Comparison of ENCODE assay signal across 11 cellular contexts in genomic region chr3:42655980-42656679, GRCh38. TPM values are rescaled to one million over a fixed set of nuclear protein-coding genes. Genes with fewer than 3 reads are reported as not detected.
DNase-seq lines count a peak whose midpoint lies in the region; ATAC-seq, FAIRE-seq and TF ChIP-seq lines count a peak whose summit lies in the region.
"Had no signal": no experiment of that assay in that cellular context is flagged by ENCODE, and none has a peak within 500 bp of the region (broad histone marks: within the 10 kb centered on the region; RNA-seq: fewer than 3 reads in every experiment).

No MANE protein-coding gene starts in this region.

- intact Hi-C loops in left ventricle myocardium superior (cut with micrococcal nuclease): no loop called here

- ATAC-seq in left ventricle myocardium superior: no peak
- no peak for ATAC-seq in stimulated activated effector memory CD8-positive, alpha-beta T cell treated with anti-CD3 and anti-CD28 coated beads, Interleukin-12 subunit alpha, Interleukin-12 subunit beta, amount 100 ng/mL, for 72 hours
- no peak for ATAC-seq in HG02981 (IDR thresholded peaks at IDR 0.05; ENCODE audit: unreplicated experiment)
- ATAC-seq: activated CD4-positive, alpha-beta T cell treated with anti-CD3 and anti-CD28 coated beads for 36 hours; mucosa of descending colon had no signal

- no peak for FAIRE-seq in D721Med (lab: Jason Lieb, UNC)

- H3K4me1 Mint-ChIP-seq in stimulated activated effector memory CD8-positive, alpha-beta T cell treated with anti-CD3 and anti-CD28 coated beads, Interleukin-12 subunit alpha, Interleukin-12 subunit beta, amount 100 ng/mL, for 72 hours: peaks cover 45% of the 10 kb centered on the region

- peak overlapping the region; percentile 83 for H3K27ac Mint-ChIP-seq in stimulated activated effector memory CD8-positive, alpha-beta T cell treated with anti-CD3 and anti-CD28 coated beads, Interleukin-12 subunit alpha, Interleukin-12 subunit beta, amount 100 ng/mL, for 72 hours
- H3K27ac Mint-ChIP-seq: activated CD4-positive, alpha-beta T cell treated with anti-CD3 and anti-CD28 coated beads for 36 hours had no signal

- no peaks in the 10 kb centered on the region for H3K36me3 Mint-ChIP-seq in stimulated activated effector memory CD8-positive, alpha-beta T cell treated with anti-CD3 and anti-CD28 coated beads, Interleukin-12 subunit alpha, Interleukin-12 subunit beta, amount 100 ng/mL, for 72 hours

- H3K4me3 Mint-ChIP-seq in stimulated activated effector memory CD8-positive, alpha-beta T cell treated with anti-CD3 and anti-CD28 coated beads, Interleukin-12 subunit alpha, Interleukin-12 subunit beta, amount 100 ng/mL, for 72 hours: no peak overlapping the region
- H3K4me3 Mint-ChIP-seq: activated CD4-positive, alpha-beta T cell treated with anti-CD3 and anti-CD28 coated beads for 36 hours had no signal

- TF ChIP-seq CTCF in D721Med (IDR thresholded peaks at IDR 0.05; ENCODE audit: insufficient read depth, missing control alignments): no peak

- DNase-seq in GM04504 (ENCODE audit: low read depth): peak; percentile 44
- peak; percentile 57 for DNase-seq in astrocyte of the hippocampus (ENCODE audit: low read depth, low spot score)
- peak; percentile 33 for DNase-seq in left ventricle myocardium superior
- DNase-seq in stimulated activated effector memory CD8-positive, alpha-beta T cell treated with anti-CD3 and anti-CD28 coated beads, Interleukin-12 subunit alpha, Interleukin-12 subunit beta, amount 100 ng/mL, for 72 hours (ENCODE audit: low spot score in 2 of 2): no peak
- no peak for DNase-seq in SIG-M5 treated with dmso at 0.1 percent for 504 hours (lab: John Stamatoyannopoulos, UW; ENCODE audit: unreplicated experiment)
- DNase-seq in superior temporal gyrus (ENCODE audit: extremely low spot score): no peak
- DNase-seq in D721Med (ENCODE audit: insufficient read length, low spot score): no peak
- DNase-seq: activated CD4-positive, alpha-beta T cell treated with anti-CD3 and anti-CD28 coated beads for 36 hours; NK-92 treated with Interleukin-12 subunit alpha and Interleukin-12 subunit beta, amount 100 ng/mL, for 24 hours had no signal

- no peaks in the 10 kb centered on the region for H3K9me3 Mint-ChIP-seq in stimulated activated effector memory CD8-positive, alpha-beta T cell treated with anti-CD3 and anti-CD28 coated beads, Interleukin-12 subunit alpha, Interleukin-12 subunit beta, amount 100 ng/mL, for 72 hours

RNA-seq across cellular contexts. Expression of gene ZBTB47, which starts 2.6 kb away (rescaled TPM):
- 90.5 TPM for total RNA-seq in left ventricle myocardium superior

RNA-seq across cellular contexts. Expression of gene KLHL40, which starts 29.2 kb away (rescaled TPM):
- 0.12 TPM for total RNA-seq in left ventricle myocardium superior
- total RNA-seq: activated CD4-positive, alpha-beta T cell treated with anti-CD3 and anti-CD28 coated beads for 36 hours; mucosa of descending colon had no signal

RNA-seq across cellular contexts. Expression of gene HHATL, which starts 46.5 kb away (rescaled TPM):
- total RNA-seq in left ventricle myocardium superior: 463 TPM
- total RNA-seq: activated CD4-positive, alpha-beta T cell treated with anti-CD3 and anti-CD28 coated beads for 36 hours had no signal

RNA-seq across cellular contexts. Expression of gene NKTR, which starts 55.6 kb away (rescaled TPM):
- 23.6 TPM for total RNA-seq in left ventricle myocardium superior

Comparison
In these comparisons a context has a peak if more than half of its experiments do, and no peak if none do; other contexts are left out.
1. DNase-seq: peak in GM04504 (single experiment), astrocyte of the hippocampus (single experiment) and left ventricle myocardium superior (single experiment); none in stimulated activated effector memory CD8-positive, alpha-beta T cell treated with anti-CD3 and anti-CD28 coated beads, Interleukin-12 subunit alpha, Interleukin-12 subunit beta, amount 100 ng/mL, for 72 hours (0 of 2), SIG-M5 treated with dmso at 0.1 percent for 504 hours (single experiment), superior temporal gyrus (single experiment) and D721Med (single experiment).